1 cellular context compared by ENCODE assay signal in the genomic region with DNA sequence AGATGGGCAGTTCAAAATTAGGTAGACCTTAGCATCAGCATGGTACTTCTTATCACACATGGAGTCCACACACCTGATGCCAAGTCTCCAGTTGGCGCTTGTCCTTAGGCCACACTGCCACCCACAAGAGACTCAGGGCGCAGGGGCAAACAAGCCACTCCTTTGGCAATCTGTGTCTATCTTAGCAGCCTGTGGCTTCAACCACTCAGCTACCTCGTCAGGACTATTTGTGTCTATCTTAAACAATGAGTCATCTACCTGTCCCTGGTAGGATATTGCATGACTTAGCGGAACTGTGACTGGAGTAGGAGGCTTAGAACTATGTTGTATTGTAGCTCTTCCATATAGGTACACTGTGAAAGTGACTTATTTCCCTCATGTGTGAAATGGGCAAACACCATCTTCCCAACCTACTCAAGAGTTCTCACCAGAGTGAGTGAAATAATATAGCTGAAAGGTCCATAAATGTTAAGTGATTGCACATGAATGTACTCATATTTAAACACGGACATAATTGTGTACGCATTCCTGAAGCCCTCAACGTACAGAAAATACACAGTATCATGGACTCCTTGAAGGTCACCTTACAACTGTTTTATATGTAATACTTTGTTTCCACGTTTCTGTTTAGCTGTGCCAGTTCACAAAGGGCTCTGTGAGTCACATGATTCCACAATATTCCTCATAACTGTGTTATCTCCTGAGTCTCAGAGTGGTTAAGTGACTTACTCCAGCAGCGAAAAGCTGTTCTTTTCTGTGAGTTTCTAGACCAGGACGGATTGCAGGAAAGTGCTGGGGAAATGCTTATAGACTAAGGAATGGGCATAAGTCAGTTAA.
A peak's percentile ranks its signal among the peaks of the same experiment; 100 is the strongest.
TF ChIP-seq lines count a peak whose summit lies in the region.

No MANE protein-coding gene starts in this region.

TF ChIP-seq in HepG2, 621 proteins besides CTCF, POLR2A, EP300 and RAD21 (continued from another document and continues in another):
- TF ChIP-seq ATF6 (CRISPR knock-in tag; conservative IDR thresholded peaks at IDR 0.05) (0 out of 2 replicates have a peak, but pooled peaks have one; percentile 24), POGZ (CRISPR knock-in tag; IDR thresholded peaks at IDR 0.05) (no peak), RXRA (CRISPR knock-in tag; IDR thresholded peaks at IDR 0.05) (peak; percentile 26; the same call in 1 of the 2 replicates), CHCHD3 (CRISPR knock-in tag; IDR thresholded peaks at IDR 0.05) (no peak), PRDM10 (CRISPR knock-in tag; IDR thresholded peaks at IDR 0.05; ENCODE audit: low read depth) (no peak), ZSCAN21 (CRISPR knock-in tag; IDR thresholded peaks at IDR 0.05; ENCODE audit: borderline replicate concordance) (no peak), MTERF4 (CRISPR knock-in tag; IDR thresholded peaks at IDR 0.05) (no peak), RFX3 (CRISPR knock-in tag; IDR thresholded peaks at IDR 0.05) (0 out of 2 replicates have a peak, but pooled peaks have one; percentile 5), MLXIP (CRISPR knock-in tag; IDR thresholded peaks at IDR 0.05; ENCODE audit: borderline replicate concordance) (no peak), MTA1 (CRISPR knock-in tag; IDR thresholded peaks at IDR 0.05; ENCODE audit: borderline replicate concordance) (no peak), RERE (CRISPR knock-in tag; IDR thresholded peaks at IDR 0.05; ENCODE audit: low read depth) (no peak), ZNF281 (CRISPR knock-in tag; IDR thresholded peaks at IDR 0.05; ENCODE audit: borderline replicate concordance) (no peak), RBFOX2 (IDR thresholded peaks at IDR 0.05; ENCODE audit: low read depth, low read length) (no peak)
- TF ChIP-seq, protein P1, sequence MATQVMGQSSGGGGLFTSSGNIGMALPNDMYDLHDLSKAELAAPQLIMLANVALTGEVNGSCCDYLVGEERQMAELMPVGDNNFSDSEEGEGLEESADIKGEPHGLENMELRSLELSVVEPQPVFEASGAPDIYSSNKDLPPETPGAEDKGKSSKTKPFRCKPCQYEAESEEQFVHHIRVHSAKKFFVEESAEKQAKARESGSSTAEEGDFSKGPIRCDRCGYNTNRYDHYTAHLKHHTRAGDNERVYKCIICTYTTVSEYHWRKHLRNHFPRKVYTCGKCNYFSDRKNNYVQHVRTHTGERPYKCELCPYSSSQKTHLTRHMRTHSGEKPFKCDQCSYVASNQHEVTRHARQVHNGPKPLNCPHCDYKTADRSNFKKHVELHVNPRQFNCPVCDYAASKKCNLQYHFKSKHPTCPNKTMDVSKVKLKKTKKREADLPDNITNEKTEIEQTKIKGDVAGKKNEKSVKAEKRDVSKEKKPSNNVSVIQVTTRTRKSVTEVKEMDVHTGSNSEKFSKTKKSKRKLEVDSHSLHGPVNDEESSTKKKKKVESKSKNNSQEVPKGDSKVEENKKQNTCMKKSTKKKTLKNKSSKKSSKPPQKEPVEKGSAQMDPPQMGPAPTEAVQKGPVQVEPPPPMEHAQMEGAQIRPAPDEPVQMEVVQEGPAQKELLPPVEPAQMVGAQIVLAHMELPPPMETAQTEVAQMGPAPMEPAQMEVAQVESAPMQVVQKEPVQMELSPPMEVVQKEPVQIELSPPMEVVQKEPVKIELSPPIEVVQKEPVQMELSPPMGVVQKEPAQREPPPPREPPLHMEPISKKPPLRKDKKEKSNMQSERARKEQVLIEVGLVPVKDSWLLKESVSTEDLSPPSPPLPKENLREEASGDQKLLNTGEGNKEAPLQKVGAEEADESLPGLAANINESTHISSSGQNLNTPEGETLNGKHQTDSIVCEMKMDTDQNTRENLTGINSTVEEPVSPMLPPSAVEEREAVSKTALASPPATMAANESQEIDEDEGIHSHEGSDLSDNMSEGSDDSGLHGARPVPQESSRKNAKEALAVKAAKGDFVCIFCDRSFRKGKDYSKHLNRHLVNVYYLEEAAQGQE (IDR thresholded peaks at IDR 0.05; ENCODE audit: borderline replicate concordance in 1 of 2, low read depth in 1 of 2, low read length in 2 of 2) = no peak
- TF ChIP-seq, protein P2, sequence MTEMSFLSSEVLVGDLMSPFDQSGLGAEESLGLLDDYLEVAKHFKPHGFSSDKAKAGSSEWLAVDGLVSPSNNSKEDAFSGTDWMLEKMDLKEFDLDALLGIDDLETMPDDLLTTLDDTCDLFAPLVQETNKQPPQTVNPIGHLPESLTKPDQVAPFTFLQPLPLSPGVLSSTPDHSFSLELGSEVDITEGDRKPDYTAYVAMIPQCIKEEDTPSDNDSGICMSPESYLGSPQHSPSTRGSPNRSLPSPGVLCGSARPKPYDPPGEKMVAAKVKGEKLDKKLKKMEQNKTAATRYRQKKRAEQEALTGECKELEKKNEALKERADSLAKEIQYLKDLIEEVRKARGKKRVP (CRISPR knock-in tag; IDR thresholded peaks at IDR 0.05) = peak in 1 of 2 experiments; percentile 58; a peak in 2 of 4 replicates
